ENCODE assay signal across 25 cellular contexts in genomic region chr6:99064769-99065168, GRCh38.
"Had no signal": no experiment of that assay in that cellular context is flagged by ENCODE, and none has a peak within 500 bp of the region (broad histone marks: within the 10 kb centered on the region; RNA-seq: fewer than 3 reads in every experiment).

No MANE protein-coding gene starts in this region.

- ATAC-seq: activated CD4-positive, alpha-beta T cell treated with anti-CD3 and anti-CD28 coated beads for 36 hours; activated CD8-positive, alpha-beta memory T cell treated with anti-CD3 and anti-CD28 coated beads, Interleukin-2, amount 10 ng/mL, durations not matched to agents 7 days and 5 days; activated CD8-positive, alpha-beta T cell treated with anti-CD3 and anti-CD28 coated beads, Interleukin-2, amount 10 ng/mL, durations not matched to agents 7 days and 5 days; activated naive CD4-positive, alpha-beta T cell treated with anti-CD3 and anti-CD28 coated beads, Interleukin-2, amount 50 U/mL, for 72 hours; body of pancreas; esophagus mucosa; T-helper 17 cell had no signal

- DNase-seq: activated CD4-positive, alpha-beta memory T cell treated with anti-CD3 and anti-CD28 coated beads for 36 hours; activated CD4-positive, alpha-beta T cell treated with anti-CD3 and anti-CD28 coated beads for 36 hours; activated CD4-positive, alpha-beta T cell treated with anti-CD3 and anti-CD28 coated beads, Interleukin-2, amount 10 ng/mL, durations not matched to agents 24 days and 14 days; activated CD4-positive, CD25-positive, alpha-beta regulatory T cell; activated CD4-positive, CD25-positive, alpha-beta regulatory T cell treated with anti-CD3 and anti-CD28 coated beads, Interleukin-2, amount 50 U/mL, for 72 hours; activated CD8-positive, alpha-beta memory T cell treated with anti-CD3 and anti-CD28 coated beads, Interleukin-2, amount 10 ng/mL, durations not matched to agents 7 days and 5 days; activated CD8-positive, alpha-beta memory T cell treated with anti-CD3 and anti-CD28 coated beads, Interleukin-2, amount 50 U/mL, for 4 hours; activated CD8-positive, alpha-beta T cell treated with anti-CD3 and anti-CD28 coated beads, Interleukin-2, amount 10 ng/mL, durations not matched to agents 7 days and 5 days; activated effector memory CD4-positive, alpha-beta T cell treated with anti-CD3 and anti-CD28 coated beads, Interleukin-2, amount 50 U/mL, for 16 hours; activated naive CD4-positive, alpha-beta T cell treated with anti-CD3 and anti-CD28 coated beads, Interleukin-2, amount 10 ng/mL, durations not matched to agents 7 days and 5 days; activated naive CD8-positive, alpha-beta T cell treated with anti-CD3 and anti-CD28 coated beads, Interleukin-2, amount 10 ng/mL, durations not matched to agents 7 days and 5 days; activated T-cell treated with anti-CD3 and anti-CD28 coated beads, Interleukin-2, amount 50 U/mL, for 1 hour; activated T-cell treated with anti-CD3 and anti-CD28 coated beads, Interleukin-2, amount 50 U/mL, for 48 hours; amniotic stem cell; anterior cingulate cortex; body of pancreas; cortex of kidney; dermis blood vessel endothelial cell; effector CD8-positive, alpha-beta T cell; foreskin fibroblast; T-helper 1 cell; T-helper 17 cell; T1000 had no signal
